ENCODE assay signal across 1 cellular context in genomic region chr6:36765943-36766648, GRCh38.
TF ChIP-seq lines count a peak whose summit lies in the region.

No MANE protein-coding gene starts in this region.

TF ChIP-seq in GM12878, 131 proteins besides CTCF, POLR2A, EP300 and RAD21 (continued from another document and continues in another):
- no peak for TF ChIP-seq ZBTB11 (CRISPR knock-in tag; IDR thresholded peaks at IDR 0.05)
- TF ChIP-seq, protein P1, sequence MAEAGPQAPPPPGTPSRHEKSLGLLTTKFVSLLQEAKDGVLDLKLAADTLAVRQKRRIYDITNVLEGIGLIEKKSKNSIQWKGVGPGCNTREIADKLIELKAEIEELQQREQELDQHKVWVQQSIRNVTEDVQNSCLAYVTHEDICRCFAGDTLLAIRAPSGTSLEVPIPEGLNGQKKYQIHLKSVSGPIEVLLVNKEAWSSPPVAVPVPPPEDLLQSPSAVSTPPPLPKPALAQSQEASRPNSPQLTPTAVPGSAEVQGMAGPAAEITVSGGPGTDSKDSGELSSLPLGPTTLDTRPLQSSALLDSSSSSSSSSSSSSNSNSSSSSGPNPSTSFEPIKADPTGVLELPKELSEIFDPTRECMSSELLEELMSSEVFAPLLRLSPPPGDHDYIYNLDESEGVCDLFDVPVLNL (IDR thresholded peaks at IDR 0.05; ENCODE audit: low read depth, low read length), result no peak
- TF ChIP-seq, protein P2, sequence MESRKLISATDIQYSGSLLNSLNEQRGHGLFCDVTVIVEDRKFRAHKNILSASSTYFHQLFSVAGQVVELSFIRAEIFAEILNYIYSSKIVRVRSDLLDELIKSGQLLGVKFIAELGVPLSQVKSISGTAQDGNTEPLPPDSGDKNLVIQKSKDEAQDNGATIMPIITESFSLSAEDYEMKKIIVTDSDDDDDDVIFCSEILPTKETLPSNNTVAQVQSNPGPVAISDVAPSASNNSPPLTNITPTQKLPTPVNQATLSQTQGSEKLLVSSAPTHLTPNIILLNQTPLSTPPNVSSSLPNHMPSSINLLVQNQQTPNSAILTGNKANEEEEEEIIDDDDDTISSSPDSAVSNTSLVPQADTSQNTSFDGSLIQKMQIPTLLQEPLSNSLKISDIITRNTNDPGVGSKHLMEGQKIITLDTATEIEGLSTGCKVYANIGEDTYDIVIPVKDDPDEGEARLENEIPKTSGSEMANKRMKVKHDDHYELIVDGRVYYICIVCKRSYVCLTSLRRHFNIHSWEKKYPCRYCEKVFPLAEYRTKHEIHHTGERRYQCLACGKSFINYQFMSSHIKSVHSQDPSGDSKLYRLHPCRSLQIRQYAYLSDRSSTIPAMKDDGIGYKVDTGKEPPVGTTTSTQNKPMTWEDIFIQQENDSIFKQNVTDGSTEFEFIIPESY (IDR thresholded peaks at IDR 0.05), result no peak
- TF ChIP-seq HSF1 (IDR thresholded peaks at IDR 0.05; ENCODE audit: low read depth, low read length), result no peak
- no peak for TF ChIP-seq CHD2 (IDR thresholded peaks at IDR 0.05; ENCODE audit: borderline replicate concordance, low read depth, low read length)
- TF ChIP-seq JUNB (IDR thresholded peaks at IDR 0.05), result no peak
- peak; percentile 79 for TF ChIP-seq MEF2B (IDR thresholded peaks at IDR 0.05; ENCODE audit: partially characterized antibody, poor library complexity, severe bottlenecking)
- TF ChIP-seq ZNF592 (IDR thresholded peaks at IDR 0.05), result no peak
- TF ChIP-seq SIN3A (IDR thresholded peaks at IDR 0.05; ENCODE audit: low read depth, low read length), result no peak
- peak; percentile 66 for TF ChIP-seq IKZF1 (conservative IDR thresholded peaks at IDR 0.05)
- TF ChIP-seq ZNF274 (IDR thresholded peaks at IDR 0.05; ENCODE audit: insufficient read depth, insufficient read length), result no peak
- TF ChIP-seq, protein P3, sequence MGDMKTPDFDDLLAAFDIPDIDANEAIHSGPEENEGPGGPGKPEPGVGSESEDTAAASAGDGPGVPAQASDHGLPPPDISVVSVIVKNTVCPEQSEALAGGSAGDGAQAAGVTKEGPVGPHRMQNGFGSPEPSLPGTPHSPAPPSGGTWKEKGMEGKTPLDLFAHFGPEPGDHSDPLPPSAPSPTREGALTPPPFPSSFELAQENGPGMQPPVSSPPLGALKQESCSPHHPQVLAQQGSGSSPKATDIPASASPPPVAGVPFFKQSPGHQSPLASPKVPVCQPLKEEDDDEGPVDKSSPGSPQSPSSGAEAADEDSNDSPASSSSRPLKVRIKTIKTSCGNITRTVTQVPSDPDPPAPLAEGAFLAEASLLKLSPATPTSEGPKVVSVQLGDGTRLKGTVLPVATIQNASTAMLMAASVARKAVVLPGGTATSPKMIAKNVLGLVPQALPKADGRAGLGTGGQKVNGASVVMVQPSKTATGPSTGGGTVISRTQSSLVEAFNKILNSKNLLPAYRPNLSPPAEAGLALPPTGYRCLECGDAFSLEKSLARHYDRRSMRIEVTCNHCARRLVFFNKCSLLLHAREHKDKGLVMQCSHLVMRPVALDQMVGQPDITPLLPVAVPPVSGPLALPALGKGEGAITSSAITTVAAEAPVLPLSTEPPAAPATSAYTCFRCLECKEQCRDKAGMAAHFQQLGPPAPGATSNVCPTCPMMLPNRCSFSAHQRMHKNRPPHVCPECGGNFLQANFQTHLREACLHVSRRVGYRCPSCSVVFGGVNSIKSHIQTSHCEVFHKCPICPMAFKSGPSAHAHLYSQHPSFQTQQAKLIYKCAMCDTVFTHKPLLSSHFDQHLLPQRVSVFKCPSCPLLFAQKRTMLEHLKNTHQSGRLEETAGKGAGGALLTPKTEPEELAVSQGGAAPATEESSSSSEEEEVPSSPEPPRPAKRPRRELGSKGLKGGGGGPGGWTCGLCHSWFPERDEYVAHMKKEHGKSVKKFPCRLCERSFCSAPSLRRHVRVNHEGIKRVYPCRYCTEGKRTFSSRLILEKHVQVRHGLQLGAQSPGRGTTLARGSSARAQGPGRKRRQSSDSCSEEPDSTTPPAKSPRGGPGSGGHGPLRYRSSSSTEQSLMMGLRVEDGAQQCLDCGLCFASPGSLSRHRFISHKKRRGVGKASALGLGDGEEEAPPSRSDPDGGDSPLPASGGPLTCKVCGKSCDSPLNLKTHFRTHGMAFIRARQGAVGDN (IDR thresholded peaks at IDR 0.05), result no peak
- TF ChIP-seq, protein P4, sequence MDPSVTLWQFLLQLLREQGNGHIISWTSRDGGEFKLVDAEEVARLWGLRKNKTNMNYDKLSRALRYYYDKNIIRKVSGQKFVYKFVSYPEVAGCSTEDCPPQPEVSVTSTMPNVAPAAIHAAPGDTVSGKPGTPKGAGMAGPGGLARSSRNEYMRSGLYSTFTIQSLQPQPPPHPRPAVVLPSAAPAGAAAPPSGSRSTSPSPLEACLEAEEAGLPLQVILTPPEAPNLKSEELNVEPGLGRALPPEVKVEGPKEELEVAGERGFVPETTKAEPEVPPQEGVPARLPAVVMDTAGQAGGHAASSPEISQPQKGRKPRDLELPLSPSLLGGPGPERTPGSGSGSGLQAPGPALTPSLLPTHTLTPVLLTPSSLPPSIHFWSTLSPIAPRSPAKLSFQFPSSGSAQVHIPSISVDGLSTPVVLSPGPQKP (IDR thresholded peaks at IDR 0.05; ENCODE audit: low read depth, low read length), result no peak
- no peak for TF ChIP-seq FOXM1 (IDR thresholded peaks at IDR 0.05; ENCODE audit: low read depth, low read length)
- no peak for TF ChIP-seq NFXL1 (IDR thresholded peaks at IDR 0.05; ENCODE audit: borderline replicate concordance)
- TF ChIP-seq TAF1 (IDR thresholded peaks at IDR 0.05; ENCODE audit: borderline replicate concordance, low read depth, low read length), result no peak
- no peak for TF ChIP-seq TARDBP (IDR thresholded peaks at IDR 0.05; ENCODE audit: borderline replicate concordance)
- no peak for TF ChIP-seq ATF2 (IDR thresholded peaks at IDR 0.05; ENCODE audit: low read length)
- no peak for TF ChIP-seq HCFC1 (IDR thresholded peaks at IDR 0.05; ENCODE audit: low read length)
- no peak for TF ChIP-seq CEBPB (IDR thresholded peaks at IDR 0.05; ENCODE audit: borderline replicate concordance in 1 of 2, low read depth in 2 of 2, low read length in 2 of 2)
- no peak for TF ChIP-seq NR2C1 (IDR thresholded peaks at IDR 0.05)
- no peak for TF ChIP-seq POLR2AphosphoS5 (IDR thresholded peaks at IDR 0.05; ENCODE audit: low read length)
- 0 out of 2 replicates have a peak, but pooled peaks have one; percentile 49 for TF ChIP-seq NKRF (conservative IDR thresholded peaks at IDR 0.05)
- TF ChIP-seq BACH1 (IDR thresholded peaks at IDR 0.05; ENCODE audit: borderline replicate concordance), result no peak
- TF ChIP-seq HDAC2 (IDR thresholded peaks at IDR 0.05), result no peak
- no peak for TF ChIP-seq ETV6 (conservative IDR thresholded peaks at IDR 0.05 in 1 of 2, IDR thresholded peaks at IDR 0.05 in 1 of 2; ENCODE audit: borderline replicate concordance in 1 of 2, low read depth in 1 of 2)
- TF ChIP-seq, protein P5, sequence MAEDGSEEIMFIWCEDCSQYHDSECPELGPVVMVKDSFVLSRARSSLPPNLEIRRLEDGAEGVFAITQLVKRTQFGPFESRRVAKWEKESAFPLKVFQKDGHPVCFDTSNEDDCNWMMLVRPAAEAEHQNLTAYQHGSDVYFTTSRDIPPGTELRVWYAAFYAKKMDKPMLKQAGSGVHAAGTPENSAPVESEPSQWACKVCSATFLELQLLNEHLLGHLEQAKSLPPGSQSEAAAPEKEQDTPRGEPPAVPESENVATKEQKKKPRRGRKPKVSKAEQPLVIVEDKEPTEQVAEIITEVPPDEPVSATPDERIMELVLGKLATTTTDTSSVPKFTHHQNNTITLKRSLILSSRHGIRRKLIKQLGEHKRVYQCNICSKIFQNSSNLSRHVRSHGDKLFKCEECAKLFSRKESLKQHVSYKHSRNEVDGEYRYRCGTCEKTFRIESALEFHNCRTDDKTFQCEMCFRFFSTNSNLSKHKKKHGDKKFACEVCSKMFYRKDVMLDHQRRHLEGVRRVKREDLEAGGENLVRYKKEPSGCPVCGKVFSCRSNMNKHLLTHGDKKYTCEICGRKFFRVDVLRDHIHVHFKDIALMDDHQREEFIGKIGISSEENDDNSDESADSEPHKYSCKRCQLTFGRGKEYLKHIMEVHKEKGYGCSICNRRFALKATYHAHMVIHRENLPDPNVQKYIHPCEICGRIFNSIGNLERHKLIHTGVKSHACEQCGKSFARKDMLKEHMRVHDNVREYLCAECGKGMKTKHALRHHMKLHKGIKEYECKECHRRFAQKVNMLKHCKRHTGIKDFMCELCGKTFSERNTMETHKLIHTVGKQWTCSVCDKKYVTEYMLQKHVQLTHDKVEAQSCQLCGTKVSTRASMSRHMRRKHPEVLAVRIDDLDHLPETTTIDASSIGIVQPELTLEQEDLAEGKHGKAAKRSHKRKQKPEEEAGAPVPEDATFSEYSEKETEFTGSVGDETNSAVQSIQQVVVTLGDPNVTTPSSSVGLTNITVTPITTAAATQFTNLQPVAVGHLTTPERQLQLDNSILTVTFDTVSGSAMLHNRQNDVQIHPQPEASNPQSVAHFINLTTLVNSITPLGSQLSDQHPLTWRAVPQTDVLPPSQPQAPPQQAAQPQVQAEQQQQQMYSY (CRISPR knock-in tag; IDR thresholded peaks at IDR 0.05), result no peak
